Comparison of ENCODE assay signal across 1 cellular context in the genomic region with DNA sequence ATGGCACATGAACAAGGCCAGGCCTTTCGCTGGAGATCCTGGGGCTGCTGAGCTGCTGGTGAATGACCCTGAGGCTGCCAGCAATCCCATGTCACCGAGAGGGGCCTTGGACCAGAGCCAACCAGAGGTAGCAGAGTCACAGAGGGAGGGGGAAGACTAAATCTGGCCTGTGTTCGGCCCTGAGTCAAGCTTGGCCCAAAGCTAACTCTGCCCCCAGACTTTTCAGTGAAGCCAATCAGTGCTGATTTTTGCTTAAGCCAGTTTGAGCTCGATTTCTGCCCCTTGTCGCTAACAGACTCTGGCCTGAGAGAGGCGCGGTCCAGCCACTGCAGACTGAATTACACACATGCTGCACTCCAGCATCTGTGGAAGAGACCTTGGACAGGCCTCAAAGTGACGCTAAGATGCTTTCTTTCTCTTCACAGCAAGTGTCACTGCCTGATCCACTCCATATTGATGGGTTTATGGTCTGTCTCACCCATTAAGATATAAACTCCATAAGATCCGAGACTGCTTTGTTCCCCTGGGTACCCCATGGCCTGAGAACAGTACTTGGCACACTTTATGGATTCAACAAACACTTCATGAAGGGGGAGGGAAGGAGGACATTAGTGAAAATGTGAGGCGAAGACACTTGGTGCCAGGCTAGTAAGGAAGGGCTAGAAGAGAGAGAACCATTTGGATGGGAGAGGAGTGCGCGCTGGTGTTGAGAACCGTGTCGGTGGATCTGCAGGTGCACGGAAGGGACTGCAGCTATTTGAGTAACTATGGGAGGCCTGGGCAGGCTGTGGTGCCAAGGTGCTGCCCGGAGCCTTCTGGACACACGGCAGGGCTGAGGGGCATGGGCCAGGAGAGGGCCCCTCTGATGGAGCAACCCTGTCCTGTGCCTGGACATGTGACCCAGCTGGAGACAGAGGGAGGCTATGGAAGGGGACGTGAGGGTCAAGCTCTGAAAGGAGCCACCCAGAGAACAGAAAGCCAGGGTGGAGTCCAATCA.
TF ChIP-seq lines count a peak whose summit lies in the region.

No MANE protein-coding gene starts in this region.

TF ChIP-seq in HepG2, 621 proteins besides CTCF, POLR2A, EP300 and RAD21 (continued from another document and continues in another):
- TF ChIP-seq, protein P1, sequence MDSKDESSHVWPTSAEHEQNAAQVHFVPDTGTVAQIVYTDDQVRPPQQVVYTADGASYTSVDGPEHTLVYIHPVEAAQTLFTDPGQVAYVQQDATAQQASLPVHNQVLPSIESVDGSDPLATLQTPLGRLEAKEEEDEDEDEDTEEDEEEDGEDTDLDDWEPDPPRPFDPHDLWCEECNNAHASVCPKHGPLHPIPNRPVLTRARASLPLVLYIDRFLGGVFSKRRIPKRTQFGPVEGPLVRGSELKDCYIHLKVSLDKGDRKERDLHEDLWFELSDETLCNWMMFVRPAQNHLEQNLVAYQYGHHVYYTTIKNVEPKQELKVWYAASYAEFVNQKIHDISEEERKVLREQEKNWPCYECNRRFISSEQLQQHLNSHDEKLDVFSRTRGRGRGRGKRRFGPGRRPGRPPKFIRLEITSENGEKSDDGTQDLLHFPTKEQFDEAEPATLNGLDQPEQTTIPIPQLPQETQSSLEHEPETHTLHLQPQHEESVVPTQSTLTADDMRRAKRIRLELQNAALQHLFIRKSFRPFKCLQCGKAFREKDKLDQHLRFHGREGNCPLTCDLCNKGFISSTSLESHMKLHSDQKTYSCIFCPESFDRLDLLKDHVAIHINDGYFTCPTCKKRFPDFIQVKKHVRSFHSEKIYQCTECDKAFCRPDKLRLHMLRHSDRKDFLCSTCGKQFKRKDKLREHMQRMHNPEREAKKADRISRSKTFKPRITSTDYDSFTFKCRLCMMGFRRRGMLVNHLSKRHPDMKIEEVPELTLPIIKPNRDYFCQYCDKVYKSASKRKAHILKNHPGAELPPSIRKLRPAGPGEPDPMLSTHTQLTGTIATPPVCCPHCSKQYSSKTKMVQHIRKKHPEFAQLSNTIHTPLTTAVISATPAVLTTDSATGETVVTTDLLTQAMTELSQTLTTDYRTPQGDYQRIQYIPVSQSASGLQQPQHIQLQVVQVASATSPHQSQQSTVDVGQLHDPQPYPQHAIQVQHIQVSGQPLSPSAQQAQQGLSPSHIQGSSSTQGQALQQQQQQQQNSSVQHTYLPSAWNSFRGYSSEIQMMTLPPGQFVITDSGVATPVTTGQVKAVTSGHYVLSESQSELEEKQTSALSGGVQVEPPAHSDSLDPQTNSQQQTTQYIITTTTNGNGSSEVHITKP (CRISPR knock-in tag; IDR thresholded peaks at IDR 0.05; ENCODE audit: low read depth): no peak
- TF ChIP-seq, protein P2, sequence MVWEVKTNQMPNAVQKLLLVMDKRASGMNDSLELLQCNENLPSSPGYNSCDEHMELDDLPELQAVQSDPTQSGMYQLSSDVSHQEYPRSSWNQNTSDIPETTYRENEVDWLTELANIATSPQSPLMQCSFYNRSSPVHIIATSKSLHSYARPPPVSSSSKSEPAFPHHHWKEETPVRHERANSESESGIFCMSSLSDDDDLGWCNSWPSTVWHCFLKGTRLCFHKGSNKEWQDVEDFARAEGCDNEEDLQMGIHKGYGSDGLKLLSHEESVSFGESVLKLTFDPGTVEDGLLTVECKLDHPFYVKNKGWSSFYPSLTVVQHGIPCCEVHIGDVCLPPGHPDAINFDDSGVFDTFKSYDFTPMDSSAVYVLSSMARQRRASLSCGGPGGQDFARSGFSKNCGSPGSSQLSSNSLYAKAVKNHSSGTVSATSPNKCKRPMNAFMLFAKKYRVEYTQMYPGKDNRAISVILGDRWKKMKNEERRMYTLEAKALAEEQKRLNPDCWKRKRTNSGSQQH (CRISPR knock-in tag; IDR thresholded peaks at IDR 0.05; ENCODE audit: low read depth): peak; percentile 42; the same call in 1 of the 2 replicates
- TF ChIP-seq REPIN1 (CRISPR knock-in tag; IDR thresholded peaks at IDR 0.05; ENCODE audit: borderline replicate concordance, low read depth) (no peak), JUNB (CRISPR knock-in tag; IDR thresholded peaks at IDR 0.05; ENCODE audit: borderline replicate concordance) (no peak), ZNF724P (CRISPR knock-in tag; IDR thresholded peaks at IDR 0.05; ENCODE audit: borderline replicate concordance) (no peak), MED1 (CRISPR knock-in tag; IDR thresholded peaks at IDR 0.05) (peak; percentile 56), ZNF282 (IDR thresholded peaks at IDR 0.05; ENCODE audit: partially characterized antibody) (no peak), ZBTB8A (CRISPR knock-in tag; IDR thresholded peaks at IDR 0.05; ENCODE audit: borderline replicate concordance, low read depth) (no peak), LCORL (IDR thresholded peaks at IDR 0.05) (no peak), LCORL (CRISPR knock-in tag; IDR thresholded peaks at IDR 0.05) (peak; percentile 65), SALL1 (CRISPR knock-in tag; IDR thresholded peaks at IDR 0.05) (peak; percentile 54), ZNF567 (CRISPR knock-in tag; IDR thresholded peaks at IDR 0.05; ENCODE audit: borderline replicate concordance) (0 out of 2 replicates have a peak, but pooled peaks have one; percentile 19), FOXK2 (IDR thresholded peaks at IDR 0.05) (no peak), MBD4 (IDR thresholded peaks at IDR 0.05; ENCODE audit: borderline replicate concordance, low read length) (no peak), RXRB (CRISPR knock-in tag; IDR thresholded peaks at IDR 0.05; ENCODE audit: borderline replicate concordance) (peak; percentile 29), ZFX (CRISPR knock-in tag; IDR thresholded peaks at IDR 0.05; ENCODE audit: low read depth) (peak; percentile 72), DNMT3B (CRISPR knock-in tag; conservative IDR thresholded peaks at IDR 0.05) (0 out of 2 replicates have a peak, but pooled peaks have one; percentile 39), THAP11 (CRISPR knock-in tag; IDR thresholded peaks at IDR 0.05) (no peak)
- TF ChIP-seq, protein P3, sequence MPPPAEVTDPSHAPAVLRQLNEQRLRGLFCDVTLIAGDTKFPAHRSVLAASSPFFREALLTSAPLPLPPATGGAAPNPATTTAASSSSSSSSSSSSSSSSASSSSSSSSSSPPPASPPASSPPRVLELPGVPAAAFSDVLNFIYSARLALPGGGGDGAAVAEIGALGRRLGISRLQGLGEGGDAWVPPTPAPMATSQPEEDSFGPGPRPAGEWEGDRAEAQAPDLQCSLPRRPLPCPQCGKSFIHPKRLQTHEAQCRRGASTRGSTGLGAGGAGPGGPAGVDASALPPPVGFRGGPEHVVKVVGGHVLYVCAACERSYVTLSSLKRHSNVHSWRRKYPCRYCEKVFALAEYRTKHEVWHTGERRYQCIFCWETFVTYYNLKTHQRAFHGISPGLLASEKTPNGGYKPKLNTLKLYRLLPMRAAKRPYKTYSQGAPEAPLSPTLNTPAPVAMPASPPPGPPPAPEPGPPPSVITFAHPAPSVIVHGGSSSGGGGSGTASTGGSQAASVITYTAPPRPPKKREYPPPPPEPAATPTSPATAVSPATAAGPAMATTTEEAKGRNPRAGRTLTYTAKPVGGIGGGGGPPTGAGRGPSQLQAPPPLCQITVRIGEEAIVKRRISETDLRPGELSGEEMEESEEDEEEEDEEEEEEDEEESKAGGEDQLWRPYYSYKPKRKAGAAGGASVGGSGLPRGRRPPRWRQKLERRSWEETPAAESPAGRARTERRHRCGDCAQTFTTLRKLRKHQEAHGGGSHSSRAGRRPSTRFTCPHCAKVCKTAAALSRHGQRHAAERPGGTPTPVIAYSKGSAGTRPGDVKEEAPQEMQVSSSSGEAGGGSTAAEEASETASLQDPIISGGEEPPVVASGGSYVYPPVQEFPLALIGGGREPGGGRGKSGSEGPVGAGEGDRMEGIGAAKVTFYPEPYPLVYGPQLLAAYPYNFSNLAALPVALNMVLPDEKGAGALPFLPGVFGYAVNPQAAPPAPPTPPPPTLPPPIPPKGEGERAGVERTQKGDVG (CRISPR knock-in tag; IDR thresholded peaks at IDR 0.05; ENCODE audit: borderline replicate concordance): peak; percentile 73; the same call in 1 of the 2 replicates
- TF ChIP-seq, protein P4, sequence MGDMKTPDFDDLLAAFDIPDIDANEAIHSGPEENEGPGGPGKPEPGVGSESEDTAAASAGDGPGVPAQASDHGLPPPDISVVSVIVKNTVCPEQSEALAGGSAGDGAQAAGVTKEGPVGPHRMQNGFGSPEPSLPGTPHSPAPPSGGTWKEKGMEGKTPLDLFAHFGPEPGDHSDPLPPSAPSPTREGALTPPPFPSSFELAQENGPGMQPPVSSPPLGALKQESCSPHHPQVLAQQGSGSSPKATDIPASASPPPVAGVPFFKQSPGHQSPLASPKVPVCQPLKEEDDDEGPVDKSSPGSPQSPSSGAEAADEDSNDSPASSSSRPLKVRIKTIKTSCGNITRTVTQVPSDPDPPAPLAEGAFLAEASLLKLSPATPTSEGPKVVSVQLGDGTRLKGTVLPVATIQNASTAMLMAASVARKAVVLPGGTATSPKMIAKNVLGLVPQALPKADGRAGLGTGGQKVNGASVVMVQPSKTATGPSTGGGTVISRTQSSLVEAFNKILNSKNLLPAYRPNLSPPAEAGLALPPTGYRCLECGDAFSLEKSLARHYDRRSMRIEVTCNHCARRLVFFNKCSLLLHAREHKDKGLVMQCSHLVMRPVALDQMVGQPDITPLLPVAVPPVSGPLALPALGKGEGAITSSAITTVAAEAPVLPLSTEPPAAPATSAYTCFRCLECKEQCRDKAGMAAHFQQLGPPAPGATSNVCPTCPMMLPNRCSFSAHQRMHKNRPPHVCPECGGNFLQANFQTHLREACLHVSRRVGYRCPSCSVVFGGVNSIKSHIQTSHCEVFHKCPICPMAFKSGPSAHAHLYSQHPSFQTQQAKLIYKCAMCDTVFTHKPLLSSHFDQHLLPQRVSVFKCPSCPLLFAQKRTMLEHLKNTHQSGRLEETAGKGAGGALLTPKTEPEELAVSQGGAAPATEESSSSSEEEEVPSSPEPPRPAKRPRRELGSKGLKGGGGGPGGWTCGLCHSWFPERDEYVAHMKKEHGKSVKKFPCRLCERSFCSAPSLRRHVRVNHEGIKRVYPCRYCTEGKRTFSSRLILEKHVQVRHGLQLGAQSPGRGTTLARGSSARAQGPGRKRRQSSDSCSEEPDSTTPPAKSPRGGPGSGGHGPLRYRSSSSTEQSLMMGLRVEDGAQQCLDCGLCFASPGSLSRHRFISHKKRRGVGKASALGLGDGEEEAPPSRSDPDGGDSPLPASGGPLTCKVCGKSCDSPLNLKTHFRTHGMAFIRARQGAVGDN (CRISPR knock-in tag; IDR thresholded peaks at IDR 0.05): peak; percentile 92
- TF ChIP-seq, protein P5, sequence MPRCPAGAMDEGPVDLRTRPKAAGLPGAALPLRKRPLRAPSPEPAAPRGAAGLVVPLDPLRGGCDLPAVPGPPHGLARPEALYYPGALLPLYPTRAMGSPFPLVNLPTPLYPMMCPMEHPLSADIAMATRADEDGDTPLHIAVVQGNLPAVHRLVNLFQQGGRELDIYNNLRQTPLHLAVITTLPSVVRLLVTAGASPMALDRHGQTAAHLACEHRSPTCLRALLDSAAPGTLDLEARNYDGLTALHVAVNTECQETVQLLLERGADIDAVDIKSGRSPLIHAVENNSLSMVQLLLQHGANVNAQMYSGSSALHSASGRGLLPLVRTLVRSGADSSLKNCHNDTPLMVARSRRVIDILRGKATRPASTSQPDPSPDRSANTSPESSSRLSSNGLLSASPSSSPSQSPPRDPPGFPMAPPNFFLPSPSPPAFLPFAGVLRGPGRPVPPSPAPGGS (CRISPR knock-in tag; IDR thresholded peaks at IDR 0.05): 0 out of 2 replicates have a peak, but pooled peaks have one; percentile 44
- TF ChIP-seq, protein P6, sequence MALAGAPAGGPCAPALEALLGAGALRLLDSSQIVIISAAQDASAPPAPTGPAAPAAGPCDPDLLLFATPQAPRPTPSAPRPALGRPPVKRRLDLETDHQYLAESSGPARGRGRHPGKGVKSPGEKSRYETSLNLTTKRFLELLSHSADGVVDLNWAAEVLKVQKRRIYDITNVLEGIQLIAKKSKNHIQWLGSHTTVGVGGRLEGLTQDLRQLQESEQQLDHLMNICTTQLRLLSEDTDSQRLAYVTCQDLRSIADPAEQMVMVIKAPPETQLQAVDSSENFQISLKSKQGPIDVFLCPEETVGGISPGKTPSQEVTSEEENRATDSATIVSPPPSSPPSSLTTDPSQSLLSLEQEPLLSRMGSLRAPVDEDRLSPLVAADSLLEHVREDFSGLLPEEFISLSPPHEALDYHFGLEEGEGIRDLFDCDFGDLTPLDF (CRISPR knock-in tag; IDR thresholded peaks at IDR 0.05): no peak
- TF ChIP-seq, protein P7, sequence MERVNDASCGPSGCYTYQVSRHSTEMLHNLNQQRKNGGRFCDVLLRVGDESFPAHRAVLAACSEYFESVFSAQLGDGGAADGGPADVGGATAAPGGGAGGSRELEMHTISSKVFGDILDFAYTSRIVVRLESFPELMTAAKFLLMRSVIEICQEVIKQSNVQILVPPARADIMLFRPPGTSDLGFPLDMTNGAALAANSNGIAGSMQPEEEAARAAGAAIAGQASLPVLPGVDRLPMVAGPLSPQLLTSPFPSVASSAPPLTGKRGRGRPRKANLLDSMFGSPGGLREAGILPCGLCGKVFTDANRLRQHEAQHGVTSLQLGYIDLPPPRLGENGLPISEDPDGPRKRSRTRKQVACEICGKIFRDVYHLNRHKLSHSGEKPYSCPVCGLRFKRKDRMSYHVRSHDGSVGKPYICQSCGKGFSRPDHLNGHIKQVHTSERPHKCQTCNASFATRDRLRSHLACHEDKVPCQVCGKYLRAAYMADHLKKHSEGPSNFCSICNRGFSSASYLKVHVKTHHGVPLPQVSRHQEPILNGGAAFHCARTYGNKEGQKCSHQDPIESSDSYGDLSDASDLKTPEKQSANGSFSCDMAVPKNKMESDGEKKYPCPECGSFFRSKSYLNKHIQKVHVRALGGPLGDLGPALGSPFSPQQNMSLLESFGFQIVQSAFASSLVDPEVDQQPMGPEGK (CRISPR knock-in tag; IDR thresholded peaks at IDR 0.05): peak; percentile 81
- TF ChIP-seq, protein P8, sequence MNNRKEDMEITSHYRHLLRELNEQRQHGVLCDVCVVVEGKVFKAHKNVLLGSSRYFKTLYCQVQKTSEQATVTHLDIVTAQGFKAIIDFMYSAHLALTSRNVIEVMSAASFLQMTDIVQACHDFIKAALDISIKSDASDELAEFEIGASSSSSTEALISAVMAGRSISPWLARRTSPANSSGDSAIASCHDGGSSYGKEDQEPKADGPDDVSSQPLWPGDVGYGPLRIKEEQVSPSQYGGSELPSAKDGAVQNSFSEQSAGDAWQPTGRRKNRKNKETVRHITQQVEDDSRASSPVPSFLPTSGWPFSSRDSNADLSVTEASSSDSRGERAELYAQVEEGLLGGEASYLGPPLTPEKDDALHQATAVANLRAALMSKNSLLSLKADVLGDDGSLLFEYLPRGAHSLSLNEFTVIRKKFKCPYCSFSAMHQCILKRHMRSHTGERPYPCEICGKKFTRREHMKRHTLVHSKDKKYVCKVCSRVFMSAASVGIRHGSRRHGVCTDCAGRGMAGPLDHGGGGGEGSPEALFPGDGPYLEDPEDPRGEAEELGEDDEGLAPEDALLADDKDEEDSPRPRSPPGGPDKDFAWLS (CRISPR knock-in tag; IDR thresholded peaks at IDR 0.05; ENCODE audit: borderline replicate concordance): no peak
